In the genomic region with DNA sequence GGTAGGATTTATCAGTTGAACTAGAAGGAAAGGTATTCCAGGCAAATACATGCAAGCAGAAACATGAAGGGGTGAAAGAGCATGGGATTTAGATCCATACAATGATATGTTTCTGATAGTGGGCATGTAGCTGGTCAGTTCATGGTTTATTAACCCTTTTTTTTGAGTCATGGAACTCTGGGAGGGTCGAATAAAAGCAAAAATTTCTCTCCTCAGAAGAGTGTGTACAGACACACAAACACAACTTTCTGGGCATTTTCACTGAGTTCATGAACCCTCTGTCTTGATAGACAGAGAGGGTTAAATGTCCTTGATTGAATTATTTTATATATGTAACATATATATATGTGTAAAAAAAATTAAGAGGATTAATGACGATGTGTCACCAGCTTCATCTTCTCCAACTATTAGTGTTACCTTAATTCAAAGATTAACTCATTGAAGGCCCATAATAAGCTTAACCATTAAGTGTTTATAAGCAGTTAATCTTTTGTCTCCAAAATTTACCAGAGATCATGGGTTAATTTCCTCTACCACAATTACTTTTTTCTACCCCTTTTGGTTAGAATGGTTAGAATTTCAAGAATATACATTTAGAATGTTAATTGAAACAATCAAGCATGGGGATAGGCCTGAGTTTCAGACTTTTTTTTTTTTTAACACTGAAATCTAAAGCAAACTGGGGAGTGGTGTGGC, we compare ENCODE assay signal across 11 cellular contexts.
A peak's percentile ranks its signal among the peaks of the same experiment; 100 is the strongest.
DNase-seq lines count a peak whose midpoint lies in the region; ATAC-seq and TF ChIP-seq lines count a peak whose summit lies in the region.
"Had no signal": no experiment of that assay in that cellular context is flagged by ENCODE, and none has a peak within 500 bp of the region (broad histone marks: within the 10 kb centered on the region; RNA-seq: fewer than 3 reads in every experiment).

No MANE protein-coding gene starts in this region.

- H3K27ac ChIP-seq in HEK293 (ENCODE audit: extremely low read depth, low read depth, low read length) (peak overlapping the region; percentile 97), rectal smooth muscle tissue (ENCODE audit: low read depth, low read length) (peak overlapping the region; percentile 67)
- H3K27ac ChIP-seq: brain microvascular endothelial cell had no signal

- H3K4me1 ChIP-seq in HEK293 (ENCODE audit: control insufficient read depth, insufficient read depth, low read length) (peaks cover 2% of the 10 kb centered on the region; the same call in 1 of the 2 replicates), rectal smooth muscle tissue (ENCODE audit: control insufficient read depth, insufficient read depth, low read length) (no peaks in the 10 kb centered on the region)

- H3K9ac ChIP-seq in rectal smooth muscle tissue (ENCODE audit: low read length) = no peak overlapping the region

- peaks cover 0 to 18% of the 10 kb centered on the region in 2 experiments; a peak in 1 of 3 replicates for H3K36me3 ChIP-seq in HEK293 (ENCODE audit: control insufficient read depth in 2 of 2, insufficient read depth in 1 of 2, low read length in 2 of 2)
- peaks cover 11% of the 10 kb centered on the region for H3K36me3 ChIP-seq in rectal smooth muscle tissue (ENCODE audit: control insufficient read depth, insufficient read depth, low read length)

- no peak for ATAC-seq in HG02798 (IDR thresholded peaks at IDR 0.05; ENCODE audit: poor library complexity, unreplicated experiment)
- no peak for ATAC-seq in HG03135 (IDR thresholded peaks at IDR 0.05; ENCODE audit: unreplicated experiment)

- POLR2A ChIA-PET in HEK293 (lab: Yijun Ruan, JAX) = interaction anchor here (2.1 to 2.3 kb wide), 2 partner anchors 24 to 436 kb away, joined by 6 to 7 read pairs; no protein-coding TSS in a partner anchor

- CTCF ChIA-PET in HEK293 (lab: Yijun Ruan, JAX) = interaction anchor here (0.5 to 3.3 kb wide), 4 partner anchors 10 to 982 kb away, joined by 3 to 17 read pairs (median 6); no protein-coding TSS in a partner anchor

- DNase-seq in SW480 (ENCODE audit: low spot score) = peak; percentile 20
- DNase-seq in fibroblast of pulmonary artery (ENCODE audit: low read depth) = peak; percentile 53
- DNase-seq in middle frontal gyrus (ENCODE audit: extremely low spot score, low spot score) = no peak
- no peak for DNase-seq in activated CD4-positive, alpha-beta T cell treated with anti-CD3 and anti-CD28 coated beads, Interleukin-2, amount 50 U/mL, for 1 hour
- DNase-seq: activated CD4-positive, CD25-positive, alpha-beta regulatory T cell treated with anti-CD3 and anti-CD28 coated beads, Interleukin-2, amount 50 U/mL, for 72 hours; kidney had no signal

- no peak overlapping the region for H3K4me3 ChIP-seq in HEK293 (ENCODE audit: low read depth, low read length)
- H3K4me3 ChIP-seq in fibroblast of pulmonary artery (replicated peaks; ENCODE audit: low read depth, low read length) = no peak overlapping the region
- H3K4me3 ChIP-seq in rectal smooth muscle tissue (ENCODE audit: low read length) = no peak overlapping the region

- H3K27me3 ChIP-seq in rectal smooth muscle tissue (ENCODE audit: control insufficient read depth, insufficient read depth, low read length) = no peaks in the 10 kb centered on the region
- H3K27me3 ChIP-seq: brain microvascular endothelial cell had no signal

- H3K9me3 ChIP-seq in HEK293 (ENCODE audit: control insufficient read depth, insufficient read depth, low read depth, low read length) = no peaks in the 10 kb centered on the region

- TF ChIP-seq CTCF in HEK293 (tag by site-specific recombination; IDR thresholded peaks at IDR 0.05) (no peak), fibroblast of pulmonary artery (IDR thresholded peaks at IDR 0.05; ENCODE audit: low read length, missing control alignments) (no peak)

TF ChIP-seq in HEK293, 187 proteins besides CTCF, POLR2A, EP300 and RAD21:
- TF ChIP-seq ZEB2 (tag by site-specific recombination; IDR thresholded peaks at IDR 0.05) (no peak), ZNF239 (tag by site-specific recombination; IDR thresholded peaks at IDR 0.05) (no peak), SP3 (tag by site-specific recombination; IDR thresholded peaks at IDR 0.05) (no peak), ZNF214 (tag by site-specific recombination; IDR thresholded peaks at IDR 0.05; ENCODE audit: borderline replicate concordance) (no peak), ZNF677 (tag by site-specific recombination; IDR thresholded peaks at IDR 0.05) (no peak), ZNF341 (tag by site-specific recombination; IDR thresholded peaks at IDR 0.05; ENCODE audit: low read depth) (no peak), ZBTB20 (tag by site-specific recombination; IDR thresholded peaks at IDR 0.05) (no peak), FEZF1 (tag by site-specific recombination; IDR thresholded peaks at IDR 0.05) (no peak)
- TF ChIP-seq, protein P1, sequence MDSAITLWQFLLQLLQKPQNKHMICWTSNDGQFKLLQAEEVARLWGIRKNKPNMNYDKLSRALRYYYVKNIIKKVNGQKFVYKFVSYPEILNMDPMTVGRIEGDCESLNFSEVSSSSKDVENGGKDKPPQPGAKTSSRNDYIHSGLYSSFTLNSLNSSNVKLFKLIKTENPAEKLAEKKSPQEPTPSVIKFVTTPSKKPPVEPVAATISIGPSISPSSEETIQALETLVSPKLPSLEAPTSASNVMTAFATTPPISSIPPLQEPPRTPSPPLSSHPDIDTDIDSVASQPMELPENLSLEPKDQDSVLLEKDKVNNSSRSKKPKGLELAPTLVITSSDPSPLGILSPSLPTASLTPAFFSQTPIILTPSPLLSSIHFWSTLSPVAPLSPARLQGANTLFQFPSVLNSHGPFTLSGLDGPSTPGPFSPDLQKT (IDR thresholded peaks at IDR 0.05; ENCODE audit: borderline replicate concordance, low read depth, low read length) = no peak
- TF ChIP-seq, protein P2, sequence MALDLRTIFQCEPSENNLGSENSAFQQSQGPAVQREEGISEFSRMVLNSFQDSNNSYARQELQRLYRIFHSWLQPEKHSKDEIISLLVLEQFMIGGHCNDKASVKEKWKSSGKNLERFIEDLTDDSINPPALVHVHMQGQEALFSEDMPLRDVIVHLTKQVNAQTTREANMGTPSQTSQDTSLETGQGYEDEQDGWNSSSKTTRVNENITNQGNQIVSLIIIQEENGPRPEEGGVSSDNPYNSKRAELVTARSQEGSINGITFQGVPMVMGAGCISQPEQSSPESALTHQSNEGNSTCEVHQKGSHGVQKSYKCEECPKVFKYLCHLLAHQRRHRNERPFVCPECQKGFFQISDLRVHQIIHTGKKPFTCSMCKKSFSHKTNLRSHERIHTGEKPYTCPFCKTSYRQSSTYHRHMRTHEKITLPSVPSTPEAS (tag by site-specific recombination; IDR thresholded peaks at IDR 0.05) = no peak
- TF ChIP-seq, protein P3, sequence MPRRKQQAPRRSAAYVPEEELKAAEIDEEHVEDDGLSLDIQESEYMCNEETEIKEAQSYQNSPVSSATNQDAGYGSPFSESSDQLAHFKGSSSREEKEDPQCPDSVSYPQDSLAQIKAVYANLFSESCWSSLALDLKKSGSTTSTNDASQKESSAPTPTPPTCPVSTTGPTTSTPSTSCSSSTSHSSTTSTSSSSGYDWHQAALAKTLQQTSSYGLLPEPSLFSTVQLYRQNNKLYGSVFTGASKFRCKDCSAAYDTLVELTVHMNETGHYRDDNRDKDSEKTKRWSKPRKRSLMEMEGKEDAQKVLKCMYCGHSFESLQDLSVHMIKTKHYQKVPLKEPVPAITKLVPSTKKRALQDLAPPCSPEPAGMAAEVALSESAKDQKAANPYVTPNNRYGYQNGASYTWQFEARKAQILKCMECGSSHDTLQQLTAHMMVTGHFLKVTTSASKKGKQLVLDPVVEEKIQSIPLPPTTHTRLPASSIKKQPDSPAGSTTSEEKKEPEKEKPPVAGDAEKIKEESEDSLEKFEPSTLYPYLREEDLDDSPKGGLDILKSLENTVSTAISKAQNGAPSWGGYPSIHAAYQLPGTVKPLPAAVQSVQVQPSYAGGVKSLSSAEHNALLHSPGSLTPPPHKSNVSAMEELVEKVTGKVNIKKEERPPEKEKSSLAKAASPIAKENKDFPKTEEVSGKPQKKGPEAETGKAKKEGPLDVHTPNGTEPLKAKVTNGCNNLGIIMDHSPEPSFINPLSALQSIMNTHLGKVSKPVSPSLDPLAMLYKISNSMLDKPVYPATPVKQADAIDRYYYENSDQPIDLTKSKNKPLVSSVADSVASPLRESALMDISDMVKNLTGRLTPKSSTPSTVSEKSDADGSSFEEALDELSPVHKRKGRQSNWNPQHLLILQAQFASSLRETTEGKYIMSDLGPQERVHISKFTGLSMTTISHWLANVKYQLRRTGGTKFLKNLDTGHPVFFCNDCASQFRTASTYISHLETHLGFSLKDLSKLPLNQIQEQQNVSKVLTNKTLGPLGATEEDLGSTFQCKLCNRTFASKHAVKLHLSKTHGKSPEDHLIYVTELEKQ (tag by site-specific recombination; IDR thresholded peaks at IDR 0.05; ENCODE audit: borderline replicate concordance) = no peak
- TF ChIP-seq, protein P4, sequence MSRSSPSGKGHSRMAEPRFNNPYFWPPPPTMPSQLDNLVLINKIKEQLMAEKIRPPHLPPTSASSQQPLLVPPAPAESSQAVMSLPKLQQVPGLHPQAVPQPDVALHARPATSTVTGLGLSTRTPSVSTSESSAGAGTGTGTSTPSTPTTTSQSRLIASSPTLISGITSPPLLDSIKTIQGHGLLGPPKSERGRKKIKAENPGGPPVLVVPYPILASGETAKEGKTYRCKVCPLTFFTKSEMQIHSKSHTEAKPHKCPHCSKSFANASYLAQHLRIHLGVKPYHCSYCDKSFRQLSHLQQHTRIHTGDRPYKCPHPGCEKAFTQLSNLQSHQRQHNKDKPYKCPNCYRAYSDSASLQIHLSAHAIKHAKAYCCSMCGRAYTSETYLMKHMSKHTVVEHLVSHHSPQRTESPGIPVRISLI (tag by site-specific recombination; IDR thresholded peaks at IDR 0.05) = no peak
- TF ChIP-seq, protein P5, sequence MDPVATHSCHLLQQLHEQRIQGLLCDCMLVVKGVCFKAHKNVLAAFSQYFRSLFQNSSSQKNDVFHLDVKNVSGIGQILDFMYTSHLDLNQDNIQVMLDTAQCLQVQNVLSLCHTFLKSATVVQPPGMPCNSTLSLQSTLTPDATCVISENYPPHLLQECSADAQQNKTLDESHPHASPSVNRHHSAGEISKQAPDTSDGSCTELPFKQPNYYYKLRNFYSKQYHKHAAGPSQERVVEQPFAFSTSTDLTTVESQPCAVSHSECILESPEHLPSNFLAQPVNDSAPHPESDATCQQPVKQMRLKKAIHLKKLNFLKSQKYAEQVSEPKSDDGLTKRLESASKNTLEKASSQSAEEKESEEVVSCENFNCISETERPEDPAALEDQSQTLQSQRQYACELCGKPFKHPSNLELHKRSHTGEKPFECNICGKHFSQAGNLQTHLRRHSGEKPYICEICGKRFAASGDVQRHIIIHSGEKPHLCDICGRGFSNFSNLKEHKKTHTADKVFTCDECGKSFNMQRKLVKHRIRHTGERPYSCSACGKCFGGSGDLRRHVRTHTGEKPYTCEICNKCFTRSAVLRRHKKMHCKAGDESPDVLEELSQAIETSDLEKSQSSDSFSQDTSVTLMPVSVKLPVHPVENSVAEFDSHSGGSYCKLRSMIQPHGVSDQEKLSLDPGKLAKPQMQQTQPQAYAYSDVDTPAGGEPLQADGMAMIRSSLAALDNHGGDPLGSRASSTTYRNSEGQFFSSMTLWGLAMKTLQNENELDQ (tag by site-specific recombination; IDR thresholded peaks at IDR 0.05; ENCODE audit: low read depth) = no peak
TF ChIP-seq in HEK293: peak in this region for 0.

Comparison
In these comparisons a context has a peak if more than half of its experiments do, and no peak if none do; other contexts are left out.
1. DNase-seq: peak in SW480 (single experiment) and fibroblast of pulmonary artery (single experiment); none in middle frontal gyrus (single experiment) and activated CD4-positive, alpha-beta T cell treated with anti-CD3 and anti-CD28 coated beads, Interleukin-2, amount 50 U/mL, for 1 hour (single experiment).